ENCODE assay signal across 10 cellular contexts in the genomic region with DNA sequence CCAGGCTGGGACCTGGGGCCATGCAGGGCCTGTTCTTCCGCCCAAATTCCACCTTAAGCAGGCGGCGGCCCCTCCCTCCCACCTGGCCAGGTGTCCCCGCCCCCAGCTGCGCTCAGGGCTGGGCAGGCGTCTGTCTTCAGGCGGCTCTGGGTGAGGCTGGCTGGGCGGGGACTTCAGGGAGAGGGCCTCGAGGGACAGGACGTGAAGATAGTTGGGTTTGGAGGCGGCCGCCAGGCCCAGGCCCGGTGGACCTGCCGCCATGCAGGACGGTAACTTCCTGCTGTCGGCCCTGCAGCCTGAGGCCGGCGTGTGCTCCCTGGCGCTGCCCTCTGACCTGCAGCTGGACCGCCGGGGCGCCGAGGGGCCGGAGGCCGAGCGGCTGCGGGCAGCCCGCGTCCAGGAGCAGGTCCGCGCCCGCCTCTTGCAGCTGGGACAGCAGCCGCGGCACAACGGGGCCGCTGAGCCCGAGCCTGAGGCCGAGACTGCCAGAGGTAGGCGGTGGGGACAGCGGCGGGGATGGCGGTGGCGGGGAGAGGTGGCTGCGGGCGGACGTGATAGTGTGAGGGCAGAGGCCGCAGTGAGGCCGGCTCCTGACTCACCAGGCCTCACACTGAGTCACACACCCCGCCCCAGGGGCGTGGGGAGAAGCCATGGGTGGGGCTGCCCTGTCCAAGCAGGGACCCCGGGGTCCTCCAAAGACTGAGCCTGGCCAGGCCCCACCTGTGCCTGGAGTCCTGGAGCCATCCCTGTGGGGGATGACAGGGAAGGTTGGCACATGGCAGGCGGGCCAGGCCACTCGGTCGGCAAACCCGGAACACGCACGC. TPM values are rescaled to one million over a fixed set of nuclear protein-coding genes. Genes with fewer than 3 reads are reported as not detected.
DNase-seq lines count a peak whose midpoint lies in the region; ATAC-seq, FAIRE-seq and TF ChIP-seq lines count a peak whose summit lies in the region.
"Had no signal": no experiment of that assay in that cellular context is flagged by ENCODE, and none has a peak within 500 bp of the region (broad histone marks: within the 10 kb centered on the region; RNA-seq: fewer than 3 reads in every experiment).

Gene PKP3 (plus strand): TSS at position 176 of the 824 bp plus-strand sequence. CDS start 84 bp downstream, at position 260.

- H3K27me3 Mint-ChIP-seq in glutamatergic neuron (ENCODE audit: unreplicated experiment) = peaks cover 5% of the 10 kb centered on the region
- H3K27me3 Mint-ChIP-seq: activated CD8-positive, alpha-beta memory T cell treated with anti-CD3 and anti-CD28 coated beads, Interleukin-2, amount 10 ng/mL, durations not matched to agents 7 days and 5 days had no signal

- H3K36me3 ChIP-seq in Peyer's patch (peaks cover 0 to 15% (median 0%) of the 10 kb centered on the region in 3 donors), small intestine (ENCODE audit: control insufficient read depth in 2 of 2, insufficient read depth in 2 of 2, low read length in 2 of 2) (peaks cover 0 to 9% of the 10 kb centered on the region in 2 donors)

- TF ChIP-seq CTCF in Peyer's patch (IDR thresholded peaks at IDR 0.05) = no peak
- no peak for TF ChIP-seq CTCF in glutamatergic neuron (IDR thresholded peaks at IDR 0.05; ENCODE audit: partially characterized antibody, unreplicated experiment)

- no peak within 1 kb of the TSS for H3K27ac Mint-ChIP-seq in glutamatergic neuron (ENCODE audit: unreplicated experiment)
- H3K27ac Mint-ChIP-seq: activated CD8-positive, alpha-beta memory T cell treated with anti-CD3 and anti-CD28 coated beads, Interleukin-2, amount 10 ng/mL, durations not matched to agents 7 days and 5 days had no signal

- FAIRE-seq in H54 (lab: Jason Lieb, UNC) = no peak
- no peak for FAIRE-seq in small intestine (lab: Jason Lieb, UNC)

- H3K9me3 ChIP-seq in Peyer's patch (no peaks in the 10 kb centered on the region), small intestine (ENCODE audit: control insufficient read depth, low read depth) (no peaks in the 10 kb centered on the region)

- H3K4me1 Mint-ChIP-seq in glutamatergic neuron (ENCODE audit: low read depth, unreplicated experiment) = no peaks in the 10 kb centered on the region
- H3K4me1 Mint-ChIP-seq: activated CD8-positive, alpha-beta memory T cell treated with anti-CD3 and anti-CD28 coated beads, Interleukin-2, amount 10 ng/mL, durations not matched to agents 7 days and 5 days had no signal

- no peaks in the 10 kb centered on the region for H3K36me3 Mint-ChIP-seq in glutamatergic neuron (ENCODE audit: unreplicated experiment)
- H3K36me3 Mint-ChIP-seq: activated CD8-positive, alpha-beta memory T cell treated with anti-CD3 and anti-CD28 coated beads, Interleukin-2, amount 10 ng/mL, durations not matched to agents 7 days and 5 days had no signal

- peaks cover 8% of the 10 kb centered on the region for H3K9me3 Mint-ChIP-seq in glutamatergic neuron (ENCODE audit: unreplicated experiment)

- intact Hi-C loops in posterior cingulate gyrus (cut with DNase I) = no loop called here

- H3K4me3 Mint-ChIP-seq in glutamatergic neuron (ENCODE audit: unreplicated experiment) = peak within 1 kb of the TSS; percentile 55
- H3K4me3 Mint-ChIP-seq: activated CD8-positive, alpha-beta memory T cell treated with anti-CD3 and anti-CD28 coated beads, Interleukin-2, amount 10 ng/mL, durations not matched to agents 7 days and 5 days had no signal

- no peaks in the 10 kb centered on the region for H3K27me3 ChIP-seq in Peyer's patch
- H3K27me3 ChIP-seq in small intestine (ENCODE audit: control insufficient read depth in 2 of 2, insufficient read depth in 2 of 2, low read length in 2 of 2) = no peaks in the 10 kb centered on the region

- peaks cover 0 to 24% (median 7%) of the 10 kb centered on the region in 4 donors for H3K4me1 ChIP-seq in Peyer's patch
- H3K4me1 ChIP-seq in small intestine (ENCODE audit: control insufficient read depth in 2 of 2, insufficient read depth in 1 of 2, low read depth in 1 of 2, low read length in 1 of 2) = no peaks in the 10 kb centered on the region

- WGBS in small intestine, 3 donors = 18 to 55% (median 44%) methylated on average over 45 to 57 of the region's 57 CpGs

- DNase-seq in H54 (ENCODE audit: insufficient read length, low spot score) = peak; percentile 97
- peak in 2 of 3 donors; percentile 90 to 95 for DNase-seq in Peyer's patch
- no peak for DNase-seq in glutamatergic neuron
- peak; percentile 95 for DNase-seq in small intestine
- no peak for DNase-seq in activated CD4-positive, alpha-beta T cell treated with anti-CD3 and anti-CD28 coated beads for 1 hour
- no peak for DNase-seq in posterior cingulate gyrus
- DNase-seq in UCSD-AML1 (lab: John Stamatoyannopoulos, UW; ENCODE audit: unreplicated experiment) = no peak
- DNase-seq: activated CD8-positive, alpha-beta memory T cell treated with anti-CD3 and anti-CD28 coated beads, Interleukin-2, amount 10 ng/mL, durations not matched to agents 7 days and 5 days had no signal

- H3K4me3 ChIP-seq in Peyer's patch (peak within 1 kb of the TSS in 3 of 4 donors; percentile 39 to 89 (median 78)), small intestine (ENCODE audit: low read depth in 1 of 2, low read length in 2 of 2) (peak within 1 kb of the TSS; percentile 39 to 74)

- H3K27ac ChIP-seq in Peyer's patch = peak within 1 kb of the TSS in 3 of 4 donors; percentile 86 to 98 (median 96)
- H3K27ac ChIP-seq in small intestine (ENCODE audit: low read depth in 1 of 2, low read length in 1 of 2) = peak within 1 kb of the TSS; percentile 91 to 95
- H3K27ac ChIP-seq: HL-60 had no signal

- ATAC-seq in HG03139 (IDR thresholded peaks at IDR 0.05; ENCODE audit: unreplicated experiment) = no peak
- ATAC-seq: activated CD8-positive, alpha-beta memory T cell treated with anti-CD3 and anti-CD28 coated beads, Interleukin-2, amount 10 ng/mL, durations not matched to agents 7 days and 5 days had no signal

- TF ChIP-seq POLR2A in H54 (IDR thresholded peaks at IDR 0.05; ENCODE audit: low read depth, low read length) (peak; percentile 52; the same call in 1 of the 2 replicates), Peyer's patch (IDR thresholded peaks at IDR 0.05) (peak; percentile 81 to 89)

RNA-seq across cellular contexts. Expression of gene PKP3, which starts in this region (rescaled TPM):
- total RNA-seq in Peyer's patch = 100 to 1,000 TPM in 3 of 4 donors, 10 to 100 TPM in 1; 95.7 to 254 (median 202) TPM
- not detected for total RNA-seq in glutamatergic neuron (ENCODE audit: unreplicated experiment)
- polyA plus RNA-seq in small intestine = 100 to 1,000 TPM in 2 of 3 donors, 10 to 100 TPM in 1; 97.0 to 152 (median 125) TPM

Comparison
In these comparisons a context has a peak if more than half of its experiments do, and no peak if none do; other contexts are left out.
1. RNA of gene PKP3 (total RNA-seq): 95.7 to 254 TPM in Peyer's patch; not detected in glutamatergic neuron (single experiment); every median in the first group is over 10 times any median in the second.
2. DNase-seq: peak in H54 (single experiment), Peyer's patch (2 of 3) and small intestine (single experiment); none in glutamatergic neuron (single experiment), activated CD4-positive, alpha-beta T cell treated with anti-CD3 and anti-CD28 coated beads for 1 hour (single experiment), posterior cingulate gyrus (0 of 10) and UCSD-AML1 (single experiment).